Comparison of ENCODE assay signal across 1 cellular context in the genomic region with DNA sequence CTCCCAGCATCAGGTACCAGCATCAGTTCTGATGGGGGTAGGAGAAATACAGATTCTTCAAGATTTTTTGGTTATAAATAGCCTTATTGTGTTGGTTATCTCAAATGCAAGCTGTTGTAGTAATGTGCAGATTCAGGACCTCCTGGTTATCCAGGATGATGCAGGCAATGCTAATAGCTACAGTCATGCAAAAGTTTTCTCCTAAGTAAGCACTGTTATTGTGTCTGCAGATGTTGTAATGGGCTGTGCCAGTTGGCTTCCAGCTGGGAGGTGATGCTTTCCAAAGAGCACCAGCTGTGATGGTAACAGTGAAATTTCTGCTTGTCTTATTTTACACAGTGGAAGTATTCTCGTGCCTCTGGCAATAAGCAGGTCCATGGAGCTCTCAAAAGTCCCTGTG.
A peak's percentile ranks its signal among the peaks of the same experiment; 100 is the strongest.
TF ChIP-seq lines count a peak whose summit lies in the region.

No MANE protein-coding gene starts in this region.

TF ChIP-seq in K562, 482 proteins besides CTCF, POLR2A, EP300 and RAD21 (continued from another document):
- TF ChIP-seq PPARD (CRISPR knock-in tag; IDR thresholded peaks at IDR 0.05) (no peak), CBFA2T3 (IDR thresholded peaks at IDR 0.05) (peak; percentile 65)
TF ChIP-seq in K562: peak in this region for 3.
